1 cellular context compared by ENCODE assay signal in genomic region chr1:168101336-168101735, GRCh38.
A peak's percentile ranks its signal among the peaks of the same experiment; 100 is the strongest.
TF ChIP-seq lines count a peak whose summit lies in the region.

No MANE protein-coding gene starts in this region.

TF ChIP-seq in K562, 482 proteins besides CTCF, POLR2A, EP300 and RAD21:
- TF ChIP-seq ZNF253 (CRISPR knock-in tag; conservative IDR thresholded peaks at IDR 0.05), result no peak
- no peak for TF ChIP-seq POLR2H (tag; IDR thresholded peaks at IDR 0.05; ENCODE audit: low read depth)
- no peak for TF ChIP-seq SMARCA5 (IDR thresholded peaks at IDR 0.05)
- peak; percentile 35; the same call in 1 of the 2 replicates for TF ChIP-seq USF1 (CRISPR knock-in tag; IDR thresholded peaks at IDR 0.05)
TF ChIP-seq in K562: peak in this region for 1.
